ENCODE assay signal across 34 cellular contexts in genomic region chr14:101625336-101626097, GRCh38.
"Had no signal": no experiment of that assay in that cellular context is flagged by ENCODE, and none has a peak within 500 bp of the region (broad histone marks: within the 10 kb centered on the region; RNA-seq: fewer than 3 reads in every experiment).

No MANE protein-coding gene starts in this region.

- H3K9me3 ChIP-seq: adrenal gland, body of pancreas, colonic mucosa, esophagus squamous epithelium, gastrocnemius medialis had no signal

- H3K36me3 Mint-ChIP-seq: activated CD4-positive, alpha-beta memory T cell treated with anti-CD3 and anti-CD28 coated beads for 36 hours; activated CD8-positive, alpha-beta memory T cell treated with anti-CD3 and anti-CD28 coated beads, Interleukin-2, amount 10 ng/mL, durations not matched to agents 7 days and 5 days; activated naive CD4-positive, alpha-beta T cell treated with anti-CD3 and anti-CD28 coated beads, Interleukin-2, amount 50 U/mL, for 24 hours; activated naive CD8-positive, alpha-beta T cell treated with anti-CD3 and anti-CD28 coated beads for 36 hours had no signal

- FAIRE-seq: endometrium had no signal

- H3K4me1 Mint-ChIP-seq: activated CD4-positive, alpha-beta T cell treated with anti-CD3 and anti-CD28 coated beads for 36 hours; activated CD4-positive, alpha-beta T cell treated with anti-CD3 and anti-CD28 coated beads, Interleukin-2, amount 10 ng/mL, durations not matched to agents 24 days and 14 days had no signal

- H3K36me3 ChIP-seq: adrenal gland, cardiac muscle cell, colonic mucosa, esophagus squamous epithelium, gastrocnemius medialis had no signal

- H3K27ac ChIP-seq: adrenal gland, body of pancreas, cardiac muscle cell, colonic mucosa, esophagus squamous epithelium, gastrocnemius medialis had no signal

- ATAC-seq: activated CD4-positive, alpha-beta T cell treated with anti-CD3 and anti-CD28 coated beads for 36 hours; activated CD8-positive, alpha-beta memory T cell treated with anti-CD3 and anti-CD28 coated beads, Interleukin-2, amount 10 ng/mL, durations not matched to agents 7 days and 5 days; activated CD8-positive, alpha-beta T cell treated with anti-CD3 and anti-CD28 coated beads, Interleukin-2, amount 10 ng/mL, durations not matched to agents 7 days and 5 days; activated naive CD8-positive, alpha-beta T cell treated with anti-CD3 and anti-CD28 coated beads, Interleukin-2, amount 50 U/mL, for 24 hours; body of pancreas; gastrocnemius medialis; T-helper 17 cell had no signal

- H3K4me3 Mint-ChIP-seq: activated CD4-positive, alpha-beta memory T cell treated with anti-CD3 and anti-CD28 coated beads for 36 hours; activated CD4-positive, alpha-beta T cell treated with anti-CD3 and anti-CD28 coated beads for 36 hours; activated CD4-positive, alpha-beta T cell treated with anti-CD3 and anti-CD28 coated beads, Interleukin-2, amount 10 ng/mL, durations not matched to agents 24 days and 14 days; activated CD8-positive, alpha-beta memory T cell treated with anti-CD3 and anti-CD28 coated beads, Interleukin-2, amount 10 ng/mL, durations not matched to agents 7 days and 5 days; activated CD8-positive, alpha-beta T cell treated with anti-CD3 and anti-CD28 coated beads, Interleukin-2, amount 10 ng/mL, durations not matched to agents 7 days and 5 days; activated naive CD4-positive, alpha-beta T cell treated with anti-CD3 and anti-CD28 coated beads for 36 hours; activated naive CD4-positive, alpha-beta T cell treated with anti-CD3 and anti-CD28 coated beads, Interleukin-2, amount 50 U/mL, for 24 hours; activated naive CD8-positive, alpha-beta T cell treated with anti-CD3 and anti-CD28 coated beads for 36 hours; activated naive CD8-positive, alpha-beta T cell treated with anti-CD3 and anti-CD28 coated beads, Interleukin-2, amount 50 U/mL, for 24 hours; activated T-helper 1 cell treated with anti-CD3 and anti-CD28 coated beads, Interleukin-12 subunit alpha, Interleukin-12 subunit beta, Interleukin-2, Interleukin-4 antibody, amounts not matched to agents 30 ng/mL and 10 ng/mL and 1 ng/mL, durations not matched to agents 14 hours and 24 hours and 36 hours; T-helper 17 cell; T-helper 2 cell treated with Interferon-gamma antibody and Interleukin-4, amounts not matched to agents 5 μg/mL and 100 μg/mL, for 36 hours had no signal

- H3K4me3 ChIP-seq: adrenal gland, body of pancreas, cardiac muscle cell, colonic mucosa, esophagus squamous epithelium, gastrocnemius medialis had no signal

- H3K27me3 Mint-ChIP-seq: activated CD4-positive, alpha-beta T cell treated with anti-CD3 and anti-CD28 coated beads for 36 hours; activated naive CD4-positive, alpha-beta T cell treated with anti-CD3 and anti-CD28 coated beads, Interleukin-2, amount 50 U/mL, for 24 hours; activated naive CD8-positive, alpha-beta T cell treated with anti-CD3 and anti-CD28 coated beads, Interleukin-2, amount 50 U/mL, for 24 hours had no signal

- H3K27me3 ChIP-seq: adrenal gland, body of pancreas, colonic mucosa, gastrocnemius medialis had no signal

- H3K27ac Mint-ChIP-seq: activated CD4-positive, alpha-beta memory T cell treated with anti-CD3 and anti-CD28 coated beads for 36 hours; activated CD4-positive, alpha-beta T cell treated with anti-CD3 and anti-CD28 coated beads for 36 hours; activated CD4-positive, alpha-beta T cell treated with anti-CD3 and anti-CD28 coated beads, Interleukin-2, amount 10 ng/mL, durations not matched to agents 24 days and 14 days; activated CD8-positive, alpha-beta memory T cell treated with anti-CD3 and anti-CD28 coated beads, Interleukin-2, amount 10 ng/mL, durations not matched to agents 7 days and 5 days; activated CD8-positive, alpha-beta T cell treated with anti-CD3 and anti-CD28 coated beads, Interleukin-2, amount 10 ng/mL, durations not matched to agents 7 days and 5 days; activated naive CD4-positive, alpha-beta T cell treated with anti-CD3 and anti-CD28 coated beads for 36 hours; activated naive CD4-positive, alpha-beta T cell treated with anti-CD3 and anti-CD28 coated beads, Interleukin-2, amount 50 U/mL, for 24 hours; activated naive CD8-positive, alpha-beta T cell treated with anti-CD3 and anti-CD28 coated beads for 36 hours; activated naive CD8-positive, alpha-beta T cell treated with anti-CD3 and anti-CD28 coated beads, Interleukin-2, amount 50 U/mL, for 24 hours; activated T-helper 1 cell treated with anti-CD3 and anti-CD28 coated beads, Interleukin-12 subunit alpha, Interleukin-12 subunit beta, Interleukin-2, Interleukin-4 antibody, amounts not matched to agents 30 ng/mL and 10 ng/mL and 1 ng/mL, durations not matched to agents 14 hours and 24 hours and 36 hours; activated T-helper 2 cell treated with anti-CD3 and anti-CD28 coated beads, Interferon-gamma antibody, Interleukin-2, Interleukin-4, amounts not matched to agents 10 μg/mL and 5 μg/mL and 100 μg/mL, durations not matched to agents 14 hours and 24 hours and 36 hours; T-helper 17 cell; T-helper 2 cell treated with Interferon-gamma antibody and Interleukin-4, amounts not matched to agents 5 μg/mL and 100 μg/mL, for 36 hours had no signal

- H3K9me3 Mint-ChIP-seq: activated CD4-positive, alpha-beta memory T cell treated with anti-CD3 and anti-CD28 coated beads for 36 hours; activated CD4-positive, alpha-beta T cell treated with anti-CD3 and anti-CD28 coated beads, Interleukin-2, amount 10 ng/mL, durations not matched to agents 24 days and 14 days; activated naive CD4-positive, alpha-beta T cell treated with anti-CD3 and anti-CD28 coated beads for 36 hours; activated naive CD4-positive, alpha-beta T cell treated with anti-CD3 and anti-CD28 coated beads, Interleukin-2, amount 50 U/mL, for 24 hours; activated naive CD8-positive, alpha-beta T cell treated with anti-CD3 and anti-CD28 coated beads for 36 hours; activated naive CD8-positive, alpha-beta T cell treated with anti-CD3 and anti-CD28 coated beads, Interleukin-2, amount 50 U/mL, for 24 hours; activated T-helper 1 cell treated with anti-CD3 and anti-CD28 coated beads, Interleukin-12 subunit alpha, Interleukin-12 subunit beta, Interleukin-2, Interleukin-4 antibody, amounts not matched to agents 30 ng/mL and 10 ng/mL and 1 ng/mL, durations not matched to agents 14 hours and 24 hours and 36 hours; activated T-helper 2 cell treated with anti-CD3 and anti-CD28 coated beads, Interferon-gamma antibody, Interleukin-2, Interleukin-4, amounts not matched to agents 10 μg/mL and 5 μg/mL and 100 μg/mL, durations not matched to agents 14 hours and 24 hours and 36 hours; T-helper 2 cell treated with Interferon-gamma antibody and Interleukin-4, amounts not matched to agents 5 μg/mL and 100 μg/mL, for 36 hours had no signal

- DNase-seq: activated CD4-positive, alpha-beta memory T cell treated with anti-CD3 and anti-CD28 coated beads for 36 hours; activated CD4-positive, alpha-beta T cell treated with anti-CD3 and anti-CD28 coated beads for 36 hours; activated CD4-positive, alpha-beta T cell treated with anti-CD3 and anti-CD28 coated beads, Interleukin-2, amount 10 ng/mL, durations not matched to agents 24 days and 14 days; activated CD4-positive, CD25-positive, alpha-beta regulatory T cell; activated CD4-positive, CD25-positive, alpha-beta regulatory T cell treated with anti-CD3 and anti-CD28 coated beads, Interleukin-2, amount 50 U/mL, for 72 hours; activated CD8-positive, alpha-beta memory T cell treated with anti-CD3 and anti-CD28 coated beads, Interleukin-2, amount 10 ng/mL, durations not matched to agents 7 days and 5 days; activated CD8-positive, alpha-beta memory T cell treated with anti-CD3 and anti-CD28 coated beads, Interleukin-2, amount 50 U/mL, for 4 hours; activated CD8-positive, alpha-beta T cell treated with anti-CD3 and anti-CD28 coated beads, Interleukin-2, amount 10 ng/mL, durations not matched to agents 7 days and 5 days; activated effector memory CD4-positive, alpha-beta T cell treated with anti-CD3 and anti-CD28 coated beads, Interleukin-2, amount 50 U/mL, for 16 hours; activated naive CD4-positive, alpha-beta T cell treated with anti-CD3 and anti-CD28 coated beads for 36 hours; activated naive CD8-positive, alpha-beta T cell treated with anti-CD3 and anti-CD28 coated beads for 36 hours; activated naive CD8-positive, alpha-beta T cell treated with anti-CD3 and anti-CD28 coated beads, Interleukin-2, amount 50 U/mL, for 24 hours; activated T-cell treated with anti-CD3 and anti-CD28 coated beads, Interleukin-2, amount 50 U/mL, for 1 hour; activated T-cell treated with anti-CD3 and anti-CD28 coated beads, Interleukin-2, amount 50 U/mL, for 48 hours; adrenal gland; amygdala; aorta; body of pancreas; central memory CD4-positive, alpha-beta T cell; cerebellar nuclear complex; colonic mucosa; effector CD8-positive, alpha-beta T cell; erythroblast; esophagus squamous epithelium; gastrocnemius medialis; glutamatergic neuron; T-helper 1 cell; T-helper 17 cell had no signal
